ENCODE assay signal across 12 cellular contexts in genomic region chrX:50211510-50211909, GRCh38. TPM values are rescaled to one million over a fixed set of nuclear protein-coding genes. Genes with fewer than 3 reads are reported as not detected.
DNase-seq lines count a peak whose midpoint lies in the region; ATAC-seq and TF ChIP-seq lines count a peak whose summit lies in the region.
"Had no signal": no experiment of that assay in that cellular context is flagged by ENCODE, and none has a peak within 500 bp of the region (broad histone marks: within the 10 kb centered on the region; RNA-seq: fewer than 3 reads in every experiment).

No MANE protein-coding gene starts in this region.

- H3K4me1 Mint-ChIP-seq in activated CD4-positive, alpha-beta T cell treated with anti-CD3 and anti-CD28 coated beads for 36 hours, result no peaks in the 10 kb centered on the region
- H3K4me1 Mint-ChIP-seq: brain had no signal

- H4K20me1 ChIP-seq in smooth muscle cell (ENCODE audit: low read depth), result no peaks in the 10 kb centered on the region

- no peak overlapping the region for H2AFZ ChIP-seq in smooth muscle cell (ENCODE audit: low read depth)

- H3K9me3 Mint-ChIP-seq in activated CD4-positive, alpha-beta T cell treated with anti-CD3 and anti-CD28 coated beads for 36 hours (ENCODE audit: low read depth), result no peaks in the 10 kb centered on the region

- peak; percentile 25 for TF ChIP-seq CTCF in colonic mucosa (IDR thresholded peaks at IDR 0.05)
- TF ChIP-seq CTCF in smooth muscle cell (IDR thresholded peaks at IDR 0.05; ENCODE audit: borderline replicate concordance, insufficient read depth, poor library complexity, severe bottlenecking), result peak; percentile 24
- no peak for TF ChIP-seq CTCF in GM20000 (IDR thresholded peaks at IDR 0.05; ENCODE audit: extremely low read depth, missing control alignments)

- no peaks in the 10 kb centered on the region for H3K36me3 ChIP-seq in colonic mucosa
- no peaks in the 10 kb centered on the region for H3K36me3 ChIP-seq in smooth muscle cell (ENCODE audit: low read depth)
- H3K36me3 ChIP-seq: thoracic aorta had no signal

- no peak overlapping the region for H3K4me3 ChIP-seq in colonic mucosa
- no peak overlapping the region for H3K4me3 ChIP-seq in smooth muscle cell
- H3K4me3 ChIP-seq: thoracic aorta had no signal

- H3K27ac Mint-ChIP-seq in activated CD4-positive, alpha-beta T cell treated with anti-CD3 and anti-CD28 coated beads for 36 hours, result no peak overlapping the region
- H3K27ac Mint-ChIP-seq: brain had no signal

- H3K27me3 Mint-ChIP-seq in activated CD4-positive, alpha-beta T cell treated with anti-CD3 and anti-CD28 coated beads for 36 hours, result no peaks in the 10 kb centered on the region

- H3K4me2 ChIP-seq in smooth muscle cell, result no peak overlapping the region

- no peak overlapping the region for H3K9ac ChIP-seq in colonic mucosa (ENCODE audit: low read depth in 2 of 2, low read length in 2 of 2)
- no peak overlapping the region for H3K9ac ChIP-seq in smooth muscle cell (ENCODE audit: low read depth)

- no peak overlapping the region for H3K4me3 Mint-ChIP-seq in activated CD4-positive, alpha-beta T cell treated with anti-CD3 and anti-CD28 coated beads for 36 hours
- H3K4me3 Mint-ChIP-seq: brain had no signal

- H3K79me2 ChIP-seq in smooth muscle cell (ENCODE audit: low read depth), result no peaks in the 10 kb centered on the region

- CTCF ChIA-PET in activated CD4-positive, alpha-beta T cell treated with anti-CD3 and anti-CD28 coated beads for 36 hours (lab: Charles Lee), result interaction anchor here (1.3 kb wide), 1 partner anchor 292 kb away, joined by 4 read pairs; no protein-coding TSS in a partner anchor

- WGBS in smooth muscle cell (ENCODE audit: low lambda C conversion rate), result 47% methylated on average over 8 of the region's 8 CpGs

- ATAC-seq in activated CD4-positive, alpha-beta T cell treated with anti-CD3 and anti-CD28 coated beads for 36 hours, result no peak
- no peak for ATAC-seq in HG03354 (IDR thresholded peaks at IDR 0.05; ENCODE audit: poor library complexity, severe bottlenecking, unreplicated experiment)

- DNase-seq in activated CD4-positive, alpha-beta T cell treated with anti-CD3 and anti-CD28 coated beads for 36 hours, result peak; percentile 8
- no peak for DNase-seq in activated CD4-positive, alpha-beta T cell treated with anti-CD3 and anti-CD28 coated beads for 4 hours
- DNase-seq in MV-4-11 (lab: John Stamatoyannopoulos, UW) (peak; percentile 2), colonic mucosa (no peak), smooth muscle cell (lab: John Stamatoyannopoulos, UW; ENCODE audit: unreplicated experiment) (no peak), GM20000 (ENCODE audit: low spot score) (no peak), retina (no peak)
- DNase-seq: activated CD4-positive, CD25-positive, alpha-beta regulatory T cell treated with anti-CD3 and anti-CD28 coated beads, Interleukin-2, amount 50 U/mL, for 72 hours; COR-L47 had no signal

- no peaks in the 10 kb centered on the region for H3F3A ChIP-seq in smooth muscle cell (ENCODE audit: low read depth)

- POLR2A ChIA-PET in activated CD4-positive, alpha-beta T cell treated with anti-CD3 and anti-CD28 coated beads for 36 hours (lab: Charles Lee), result no interaction called here

- H3K36me3 Mint-ChIP-seq in activated CD4-positive, alpha-beta T cell treated with anti-CD3 and anti-CD28 coated beads for 36 hours (ENCODE audit: low read depth), result no peaks in the 10 kb centered on the region
- H3K36me3 Mint-ChIP-seq: brain had no signal

- no peaks in the 10 kb centered on the region for H3K4me1 ChIP-seq in colonic mucosa
- H3K4me1 ChIP-seq in smooth muscle cell (ENCODE audit: low read depth), result no peaks in the 10 kb centered on the region

- H3K9me3 ChIP-seq in colonic mucosa (no peaks in the 10 kb centered on the region), smooth muscle cell (replicated peaks; ENCODE audit: low read depth) (no peaks in the 10 kb centered on the region)
- H3K9me3 ChIP-seq: thoracic aorta had no signal

- no peak overlapping the region for H3K27ac ChIP-seq in colonic mucosa
- no peak overlapping the region for H3K27ac ChIP-seq in smooth muscle cell (ENCODE audit: low read depth)
- H3K27ac ChIP-seq: thoracic aorta had no signal

- intact Hi-C loops in activated CD4-positive, alpha-beta T cell treated with anti-CD3 and anti-CD28 coated beads for 36 hours (cut with DNase I, micrococcal nuclease), result no loop called here
- intact Hi-C loops in colonic mucosa (cut with DNase I), result no loop called here

- no peaks in the 10 kb centered on the region for H3K27me3 ChIP-seq in colonic mucosa
- H3K27me3 ChIP-seq in smooth muscle cell (ENCODE audit: low read depth), result no peaks in the 10 kb centered on the region

RNA-seq across cellular contexts. Expression of gene CCNB3, which starts 6.9 kb away (rescaled TPM):
- under 1 TPM; 0.25 to 0.43 TPM for total RNA-seq in activated CD4-positive, alpha-beta T cell treated with anti-CD3 and anti-CD28 coated beads for 36 hours
- total RNA-seq in colonic mucosa (under 1 TPM; 0.11 to 0.30 TPM), smooth muscle cell (0.27 and 1.8 TPM in 2 replicates)
- polyA plus RNA-seq in smooth muscle cell, result 1.1 TPM in 1 of 2 replicates, not detected in the other

RNA-seq across cellular contexts. Expression of gene AKAP4, which starts 10.7 kb away (rescaled TPM):
- total RNA-seq in activated CD4-positive, alpha-beta T cell treated with anti-CD3 and anti-CD28 coated beads for 36 hours, result not detected
- total RNA-seq in colonic mucosa (not detected), smooth muscle cell (not detected in 2 replicates)
- polyA plus RNA-seq in smooth muscle cell, result not detected in 2 replicates
- total RNA-seq: thoracic aorta had no signal

Comparison
In these comparisons a context has a peak if more than half of its experiments do, and no peak if none do; other contexts are left out.
1. DNase-seq: peak in activated CD4-positive, alpha-beta T cell treated with anti-CD3 and anti-CD28 coated beads for 36 hours (single experiment) and MV-4-11 (single experiment); none in activated CD4-positive, alpha-beta T cell treated with anti-CD3 and anti-CD28 coated beads for 4 hours (0 of 2), colonic mucosa (single experiment), smooth muscle cell (single experiment), GM20000 (single experiment) and retina (single experiment).